In genomic region chr7:154409703-154410311, GRCh38 we compare ENCODE assay signal across 2 cellular contexts.
A peak's percentile ranks its signal among the peaks of the same experiment; 100 is the strongest.
TF ChIP-seq lines count a peak whose summit lies in the region.

No MANE protein-coding gene starts in this region.

TF ChIP-seq in SK-N-SH, 30 proteins besides CTCF, POLR2A, EP300 and RAD21 (continued from another document):
- TF ChIP-seq REST (IDR thresholded peaks at IDR 0.05; ENCODE audit: low read depth, low read length) (peak; percentile 86), POLR2AphosphoS5 (IDR thresholded peaks at IDR 0.05; ENCODE audit: low read depth, low read length) (no peak)

TF ChIP-seq in SK-N-SH treated with all-trans-retinoic acid at 6 μM for 48 hours, 23 proteins besides CTCF, POLR2A, EP300 and RAD21 (continued from another document):
- TF ChIP-seq CSRNP3 (CRISPR knock-in tag; IDR thresholded peaks at IDR 0.05) (no peak), TCF4 (CRISPR knock-in tag; IDR thresholded peaks at IDR 0.05; ENCODE audit: borderline replicate concordance) (no peak), CSDC2 (CRISPR knock-in tag; IDR thresholded peaks at IDR 0.05) (no peak), RARB (CRISPR knock-in tag; IDR thresholded peaks at IDR 0.05) (no peak), ZFP30 (CRISPR knock-in tag; IDR thresholded peaks at IDR 0.05) (no peak), ZFP3 (CRISPR knock-in tag; IDR thresholded peaks at IDR 0.05) (no peak), TOX (CRISPR knock-in tag; IDR thresholded peaks at IDR 0.05; ENCODE audit: borderline replicate concordance) (no peak)
